Comparison of ENCODE assay signal across 25 cellular contexts in the genomic region with DNA sequence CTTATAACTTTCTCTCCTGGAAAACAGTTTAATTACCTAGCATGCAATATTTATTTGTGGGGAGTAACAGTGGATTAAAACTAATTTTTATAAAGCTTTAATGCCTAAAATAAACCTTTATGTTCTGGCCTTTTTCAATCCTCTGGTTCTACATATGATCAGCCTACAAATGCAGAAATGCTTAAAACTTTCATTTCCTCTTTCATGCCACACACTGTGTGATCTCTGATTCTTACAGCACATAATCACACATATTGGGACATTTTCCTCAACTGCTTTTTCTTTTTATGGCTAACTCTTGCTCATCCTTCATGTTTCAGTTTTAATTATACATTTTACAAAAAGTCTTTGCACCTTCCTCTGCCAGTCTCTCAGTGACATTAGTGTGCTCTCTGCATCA.
"Had no signal": no experiment of that assay in that cellular context is flagged by ENCODE, and none has a peak within 500 bp of the region (broad histone marks: within the 10 kb centered on the region; RNA-seq: fewer than 3 reads in every experiment).

No MANE protein-coding gene starts in this region.

- H3K27ac ChIP-seq: adrenal gland, ascending aorta, brain microvascular endothelial cell, foreskin keratinocyte, hepatocyte, lower lobe of right lung, pancreas, psoas muscle, thyroid gland had no signal

- H3K4me1 ChIP-seq: adrenal gland, ascending aorta, foreskin keratinocyte, lower lobe of right lung, pancreas, psoas muscle, thyroid gland had no signal

- H3K36me3 ChIP-seq: adrenal gland, ascending aorta, brain microvascular endothelial cell, lower lobe of right lung, pancreas, thyroid gland had no signal

- H3K79me2 ChIP-seq: hepatocyte had no signal

- H3K4me3 ChIP-seq: adrenal gland, ascending aorta, hepatocyte, lower lobe of right lung, mucosa of descending colon, pancreas, psoas muscle, thyroid gland had no signal

- H3K27me3 ChIP-seq: adrenal gland, ascending aorta, brain microvascular endothelial cell, foreskin keratinocyte, hepatocyte, pancreas, thyroid gland had no signal

- H2AFZ ChIP-seq: hepatocyte had no signal

- H3K4me2 ChIP-seq: hepatocyte had no signal

- H3K9me3 ChIP-seq: ascending aorta, pancreas, thyroid gland had no signal

- DNase-seq: activated CD4-positive, alpha-beta T cell treated with anti-CD3 and anti-CD28 coated beads for 1 hour; activated CD4-positive, alpha-beta T cell treated with anti-CD3 and anti-CD28 coated beads, Interleukin-2, amount 50 U/mL, for 4 hours; activated CD8-positive, alpha-beta memory T cell treated with anti-CD3 and anti-CD28 coated beads for 24 hours; activated CD8-positive, alpha-beta memory T cell treated with anti-CD3 and anti-CD28 coated beads, Interleukin-2, amount 50 U/mL, for 4 hours; activated naive CD4-positive, alpha-beta T cell; activated T-cell treated with anti-CD3 and anti-CD28 coated beads, Interleukin-2, amount 50 U/mL, for 24 hours; adrenal gland; brain microvascular endothelial cell; caudate nucleus; dermis blood vessel endothelial cell; effector CD8-positive, alpha-beta T cell; foreskin keratinocyte; immature natural killer cell; lower lobe of right lung; mesendoderm; mucosa of descending colon; nephron progenitor cell; pancreas; psoas muscle; right cardiac atrium; stimulated activated CD4-positive, alpha-beta T cell treated with anti-CD3 and anti-CD28 coated beads, Interleukin-4, amount 100 ng/mL, for 24 hours; substantia nigra; thyroid gland had no signal
